1 cellular context compared by ENCODE assay signal in the genomic region with DNA sequence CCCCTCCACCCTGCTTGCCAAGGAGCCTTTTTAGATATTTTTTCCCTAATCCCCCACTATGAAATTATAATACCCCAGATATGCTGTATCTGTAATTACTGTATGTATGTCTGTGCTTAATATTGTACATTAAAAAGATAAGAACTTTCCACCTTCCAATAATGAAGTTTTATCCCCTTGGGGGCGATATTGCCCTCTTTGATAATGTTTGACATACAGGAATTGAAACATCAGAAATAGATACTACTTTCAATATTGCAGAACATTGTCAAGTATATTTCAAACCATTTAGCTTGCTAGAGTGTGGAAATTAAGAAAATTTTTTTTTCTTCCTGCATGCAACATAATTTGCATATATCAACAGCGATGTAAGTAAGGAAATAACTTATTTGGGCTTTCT.
TF ChIP-seq lines count a peak whose summit lies in the region.

No MANE protein-coding gene starts in this region.

TF ChIP-seq in HCT116, 20 proteins besides CTCF, POLR2A, EP300 and RAD21 (continued from another document):
- TF ChIP-seq, protein P1, sequence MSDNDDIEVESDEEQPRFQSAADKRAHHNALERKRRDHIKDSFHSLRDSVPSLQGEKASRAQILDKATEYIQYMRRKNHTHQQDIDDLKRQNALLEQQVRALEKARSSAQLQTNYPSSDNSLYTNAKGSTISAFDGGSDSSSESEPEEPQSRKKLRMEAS (IDR thresholded peaks at IDR 0.05): no peak
- TF ChIP-seq, protein P2, sequence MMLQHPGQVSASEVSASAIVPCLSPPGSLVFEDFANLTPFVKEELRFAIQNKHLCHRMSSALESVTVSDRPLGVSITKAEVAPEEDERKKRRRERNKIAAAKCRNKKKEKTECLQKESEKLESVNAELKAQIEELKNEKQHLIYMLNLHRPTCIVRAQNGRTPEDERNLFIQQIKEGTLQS (IDR thresholded peaks at IDR 0.05): no peak
- TF ChIP-seq, protein P3, sequence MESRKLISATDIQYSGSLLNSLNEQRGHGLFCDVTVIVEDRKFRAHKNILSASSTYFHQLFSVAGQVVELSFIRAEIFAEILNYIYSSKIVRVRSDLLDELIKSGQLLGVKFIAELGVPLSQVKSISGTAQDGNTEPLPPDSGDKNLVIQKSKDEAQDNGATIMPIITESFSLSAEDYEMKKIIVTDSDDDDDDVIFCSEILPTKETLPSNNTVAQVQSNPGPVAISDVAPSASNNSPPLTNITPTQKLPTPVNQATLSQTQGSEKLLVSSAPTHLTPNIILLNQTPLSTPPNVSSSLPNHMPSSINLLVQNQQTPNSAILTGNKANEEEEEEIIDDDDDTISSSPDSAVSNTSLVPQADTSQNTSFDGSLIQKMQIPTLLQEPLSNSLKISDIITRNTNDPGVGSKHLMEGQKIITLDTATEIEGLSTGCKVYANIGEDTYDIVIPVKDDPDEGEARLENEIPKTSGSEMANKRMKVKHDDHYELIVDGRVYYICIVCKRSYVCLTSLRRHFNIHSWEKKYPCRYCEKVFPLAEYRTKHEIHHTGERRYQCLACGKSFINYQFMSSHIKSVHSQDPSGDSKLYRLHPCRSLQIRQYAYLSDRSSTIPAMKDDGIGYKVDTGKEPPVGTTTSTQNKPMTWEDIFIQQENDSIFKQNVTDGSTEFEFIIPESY (IDR thresholded peaks at IDR 0.05; ENCODE audit: extremely low read depth, insufficient replicate concordance, low read length): no peak
- TF ChIP-seq CBX3 (IDR thresholded peaks at IDR 0.05; ENCODE audit: low read depth) (no peak), YY1 (IDR thresholded peaks at IDR 0.05; ENCODE audit: extremely low read depth, insufficient replicate concordance, low read depth, low read length) (no peak), FOSL1 (IDR thresholded peaks at IDR 0.05; ENCODE audit: low read depth) (no peak), EZH2phosphoT487 (IDR thresholded peaks at IDR 0.05; ENCODE audit: borderline replicate concordance) (no peak), ELF1 (IDR thresholded peaks at IDR 0.05; ENCODE audit: borderline replicate concordance, low read depth) (no peak), CEBPB (IDR thresholded peaks at IDR 0.05; ENCODE audit: low read depth) (no peak)
